8 cellular contexts compared by ENCODE assay signal in genomic region chrX:66074920-66075879, GRCh38. TPM values are rescaled to one million over a fixed set of nuclear protein-coding genes. Genes with fewer than 3 reads are reported as not detected.
DNase-seq lines count a peak whose midpoint lies in the region; ATAC-seq and TF ChIP-seq lines count a peak whose summit lies in the region.

No MANE protein-coding gene starts in this region.

- 59 to 65% methylated on average over 22 of the region's 24 CpGs for WGBS in GM23248 (ENCODE audit: low coverage in 1 of 2, low lambda C conversion rate in 2 of 2, missing lambda C conversion rate in 2 of 2), 2 experiments

- peak overlapping the region; percentile 89 for H3K27ac Mint-ChIP-seq in activated naive CD8-positive, alpha-beta T cell treated with anti-CD3 and anti-CD28 coated beads, Interleukin-2, amount 10 ng/mL, durations not matched to agents 7 days and 5 days
- no peak overlapping the region for H3K27ac Mint-ChIP-seq in neural progenitor cell

- no peaks in the 10 kb centered on the region for H3K27me3 Mint-ChIP-seq in activated naive CD8-positive, alpha-beta T cell treated with anti-CD3 and anti-CD28 coated beads, Interleukin-2, amount 10 ng/mL, durations not matched to agents 7 days and 5 days
- no peaks in the 10 kb centered on the region for H3K27me3 Mint-ChIP-seq in neural progenitor cell (ENCODE audit: insufficient read depth, low read depth)

- no peak overlapping the region for H2AFZ ChIP-seq in neural progenitor cell (replicated peaks)
- no peak overlapping the region for H2AFZ ChIP-seq in GM23248

- H3K4me1 ChIP-seq in neural progenitor cell (no peaks in the 10 kb centered on the region), GM23248 (ENCODE audit: insufficient read depth) (no peaks in the 10 kb centered on the region)

- H3K36me3 ChIP-seq in neural progenitor cell: no peaks in the 10 kb centered on the region
- H3K36me3 ChIP-seq in GM23248 (ENCODE audit: low read depth): no peaks in the 10 kb centered on the region

- no peak overlapping the region for H3K27ac ChIP-seq in neural progenitor cell
- no peak overlapping the region for H3K27ac ChIP-seq in GM23248

- H3K9me3 ChIP-seq in neural progenitor cell (ENCODE audit: low read depth) (no peaks in the 10 kb centered on the region), GM23248 (ENCODE audit: low read depth) (no peaks in the 10 kb centered on the region)

- no peaks in the 10 kb centered on the region for H3K9me2 ChIP-seq in GM23248 (ENCODE audit: insufficient read depth)

- H3K9me3 Mint-ChIP-seq in activated naive CD8-positive, alpha-beta T cell treated with anti-CD3 and anti-CD28 coated beads, Interleukin-2, amount 10 ng/mL, durations not matched to agents 7 days and 5 days: peaks cover 9% of the 10 kb centered on the region
- peaks cover 2% of the 10 kb centered on the region for H3K9me3 Mint-ChIP-seq in neural progenitor cell

- peak overlapping the region; percentile 83 for H3K4me3 Mint-ChIP-seq in activated naive CD8-positive, alpha-beta T cell treated with anti-CD3 and anti-CD28 coated beads, Interleukin-2, amount 10 ng/mL, durations not matched to agents 7 days and 5 days
- no peak overlapping the region for H3K4me3 Mint-ChIP-seq in neural progenitor cell

- H3K9ac ChIP-seq in neural progenitor cell (no peak overlapping the region), GM23248 (no peak overlapping the region)

- DNase-seq in RPMI7951 (ENCODE audit: low read depth): peak; percentile 31
- DNase-seq in activated naive CD8-positive, alpha-beta T cell treated with anti-CD3 and anti-CD28 coated beads, Interleukin-2, amount 10 ng/mL, durations not matched to agents 7 days and 5 days: peak; percentile 42
- DNase-seq in putamen (ENCODE audit: low spot score): peak; percentile 7
- no peak for DNase-seq in neural progenitor cell (ENCODE audit: low spot score)
- no peak for DNase-seq in HK-2 (ENCODE audit: unreplicated experiment)
- DNase-seq in GM23248: no peak

- ATAC-seq in GM18502 (IDR thresholded peaks at IDR 0.05; ENCODE audit: poor library complexity, unreplicated experiment): peak; percentile 80
- ATAC-seq in activated naive CD8-positive, alpha-beta T cell treated with anti-CD3 and anti-CD28 coated beads, Interleukin-2, amount 10 ng/mL, durations not matched to agents 7 days and 5 days (ENCODE audit: low read depth): no peak
- no peak for ATAC-seq in GM21367 (IDR thresholded peaks at IDR 0.05; ENCODE audit: unreplicated experiment)

- no peak for TF ChIP-seq CTCF in neural progenitor cell (IDR thresholded peaks at IDR 0.05)

- H4K20me1 ChIP-seq in neural progenitor cell (ENCODE audit: low read depth) (no peaks in the 10 kb centered on the region), GM23248 (ENCODE audit: insufficient read depth) (no peaks in the 10 kb centered on the region)

- H3F3A ChIP-seq in neural progenitor cell (ENCODE audit: low read depth) (no peaks in the 10 kb centered on the region), GM23248 (ENCODE audit: insufficient read depth) (no peaks in the 10 kb centered on the region)

- no peak overlapping the region for H3K4me2 ChIP-seq in neural progenitor cell
- H3K4me2 ChIP-seq in GM23248 (ENCODE audit: unreplicated experiment): no peak overlapping the region

- H3K4me3 ChIP-seq in neural progenitor cell: no peak overlapping the region
- no peak overlapping the region for H3K4me3 ChIP-seq in GM23248

- in situ Hi-C loops in GM23248 (cut with MboI): no loop called here

- H3K79me2 ChIP-seq in neural progenitor cell (ENCODE audit: low read depth): no peaks in the 10 kb centered on the region
- no peaks in the 10 kb centered on the region for H3K79me2 ChIP-seq in GM23248 (ENCODE audit: insufficient read depth)

- H3K27me3 ChIP-seq in neural progenitor cell (no peaks in the 10 kb centered on the region), GM23248 (replicated peaks; ENCODE audit: insufficient read depth) (no peaks in the 10 kb centered on the region)

- H3K36me3 Mint-ChIP-seq in activated naive CD8-positive, alpha-beta T cell treated with anti-CD3 and anti-CD28 coated beads, Interleukin-2, amount 10 ng/mL, durations not matched to agents 7 days and 5 days: peaks cover 16% of the 10 kb centered on the region
- H3K36me3 Mint-ChIP-seq in neural progenitor cell: no peaks in the 10 kb centered on the region

- H3K4me1 Mint-ChIP-seq in activated naive CD8-positive, alpha-beta T cell treated with anti-CD3 and anti-CD28 coated beads, Interleukin-2, amount 10 ng/mL, durations not matched to agents 7 days and 5 days: peaks cover 20% of the 10 kb centered on the region
- no peaks in the 10 kb centered on the region for H3K4me1 Mint-ChIP-seq in neural progenitor cell

- POLR2A ChIA-PET in activated naive CD8-positive, alpha-beta T cell treated with anti-CD3 and anti-CD28 coated beads, Interleukin-2, amount 10 ng/mL, durations not matched to agents 7 days and 5 days (lab: Charles Lee): interaction anchor here (1.1 kb wide), 1 partner anchor 28 kb away, joined by 4 read pairs; no protein-coding TSS in a partner anchor

RNA-seq across cellular contexts. Expression of gene VSIG4, which starts 35.3 kb away (rescaled TPM):
- not detected in 2 replicates for total RNA-seq in RPMI7951 (2014; rRNA removed; shearing (Covaris generic))
- under 1 TPM; 0.30 to 0.48 TPM for total RNA-seq in activated naive CD8-positive, alpha-beta T cell treated with anti-CD3 and anti-CD28 coated beads, Interleukin-2, amount 10 ng/mL, durations not matched to agents 7 days and 5 days
- total RNA-seq in neural progenitor cell (ENCODE audit: low replicate concordance): not detected in 2 replicates
- total RNA-seq in GM23248 (2014; rRNA removed; shearing (Covaris generic)): not detected in 2 replicates
- polyA plus RNA-seq in GM23248 (2016; fragmentation: Nextera tagmentation; extraction: Ambion mirVana): not detected in 2 replicates

Comparison
In these comparisons a context has a peak if more than half of its experiments do, and no peak if none do; other contexts are left out.
1. DNase-seq: peak in RPMI7951 (single experiment), activated naive CD8-positive, alpha-beta T cell treated with anti-CD3 and anti-CD28 coated beads, Interleukin-2, amount 10 ng/mL, durations not matched to agents 7 days and 5 days (single experiment) and putamen (single experiment); none in neural progenitor cell (single experiment), HK-2 (single experiment) and GM23248 (single experiment).